In the genomic region with DNA sequence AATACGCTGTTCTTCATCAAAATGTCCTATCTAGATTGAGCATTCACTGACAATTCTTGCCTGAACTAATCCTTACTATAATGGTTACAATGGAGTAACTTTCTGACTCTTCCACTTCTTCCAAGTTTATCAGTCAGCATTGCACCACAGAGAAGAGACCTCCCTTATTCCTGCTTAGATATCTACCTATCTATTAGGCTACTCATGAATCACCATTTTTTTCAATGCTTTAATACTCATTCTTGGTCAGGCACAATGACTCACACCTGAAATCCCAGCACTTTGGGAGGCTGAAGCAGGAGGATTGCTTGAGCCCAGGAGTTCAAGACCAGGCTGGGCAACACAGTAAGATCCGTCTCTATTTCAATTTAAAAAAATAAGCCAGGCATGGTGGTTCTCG, we compare ENCODE assay signal across 18 cellular contexts. TPM values are rescaled to one million over a fixed set of nuclear protein-coding genes. Genes with fewer than 3 reads are reported as not detected.
DNase-seq lines count a peak whose midpoint lies in the region; TF ChIP-seq lines count a peak whose summit lies in the region.
"Had no signal": no experiment of that assay in that cellular context is flagged by ENCODE, and none has a peak within 500 bp of the region (broad histone marks: within the 10 kb centered on the region; RNA-seq: fewer than 3 reads in every experiment).

No MANE protein-coding gene starts in this region.

- no peaks in the 10 kb centered on the region for H3K9me3 ChIP-seq in esophagus squamous epithelium
- H3K9me3 ChIP-seq in stomach = no peaks in the 10 kb centered on the region
- no peaks in the 10 kb centered on the region for H3K9me3 ChIP-seq in H9 (ENCODE audit: control insufficient read depth, low read depth, low read length)
- H3K9me3 ChIP-seq: vagina had no signal

- no peak overlapping the region for H4K91ac ChIP-seq in H9 (ENCODE audit: insufficient read length, low read depth, low read length)

- H3K27ac ChIP-seq in esophagus squamous epithelium (peak overlapping the region in 3 of 4 donors; percentile 74 to 87 (median 86)), stomach (peak overlapping the region in 4 of 5 donors; percentile 1 to 83 (median 74)), H9 (ENCODE audit: insufficient read length, low read depth, low read length) (no peak overlapping the region)
- H3K27ac ChIP-seq: HL-60, KMS-11 had no signal

- no peak overlapping the region for H2BK20ac ChIP-seq in H9 (ENCODE audit: low read depth, low read length, poor library complexity, severe bottlenecking)

- no peak overlapping the region for H2BK120ac ChIP-seq in H9 (ENCODE audit: low read depth, low read length, poor library complexity, severe bottlenecking)

- intact Hi-C loops in activated CD4-positive, alpha-beta memory T cell treated with anti-CD3 and anti-CD28 coated beads for 36 hours (cut with micrococcal nuclease) = loop anchor here (5.0 kb wide), 1 partner anchor 114 kb away; no protein-coding TSS in a partner anchor
- intact Hi-C loops in esophagus squamous epithelium (cut with DNase I) = no loop called here
- intact Hi-C loops in stomach (cut with DNase I; ENCODE audit: low total_unique reads) = no loop called here

- TF ChIP-seq CTCF in esophagus squamous epithelium (IDR thresholded peaks at IDR 0.05) = no peak
- TF ChIP-seq CTCF in stomach (IDR thresholded peaks at IDR 0.05) = no peak
- TF ChIP-seq CTCF in H9 (conservative IDR thresholded peaks at IDR 0.05) = no peak

- peaks cover 6% of the 10 kb centered on the region for H3K36me3 Mint-ChIP-seq in activated naive CD4-positive, alpha-beta T cell treated with anti-CD3 and anti-CD28 coated beads, Interleukin-2, amount 50 U/mL, for 24 hours
- peaks cover 3% of the 10 kb centered on the region for H3K36me3 Mint-ChIP-seq in activated CD4-positive, alpha-beta memory T cell treated with anti-CD3 and anti-CD28 coated beads for 36 hours
- no peaks in the 10 kb centered on the region for H3K36me3 Mint-ChIP-seq in H9 (ENCODE audit: insufficient read depth in 1 of 3, low read depth in 3 of 3)

- no peak overlapping the region for H2BK15ac ChIP-seq in H9 (ENCODE audit: low read depth, low read length)

- POLR2A ChIA-PET in activated CD4-positive, alpha-beta memory T cell treated with anti-CD3 and anti-CD28 coated beads for 36 hours (lab: Charles Lee) = no interaction called here

- peak overlapping the region; percentile 38 for H3K27ac Mint-ChIP-seq in activated naive CD4-positive, alpha-beta T cell treated with anti-CD3 and anti-CD28 coated beads, Interleukin-2, amount 50 U/mL, for 24 hours
- H3K27ac Mint-ChIP-seq in activated CD4-positive, alpha-beta memory T cell treated with anti-CD3 and anti-CD28 coated beads for 36 hours = peak overlapping the region; percentile 2
- no peak overlapping the region for H3K27ac Mint-ChIP-seq in H9

- no peaks in the 10 kb centered on the region for H3K9me3 Mint-ChIP-seq in activated naive CD4-positive, alpha-beta T cell treated with anti-CD3 and anti-CD28 coated beads, Interleukin-2, amount 50 U/mL, for 24 hours
- no peaks in the 10 kb centered on the region for H3K9me3 Mint-ChIP-seq in activated CD4-positive, alpha-beta memory T cell treated with anti-CD3 and anti-CD28 coated beads for 36 hours
- no peaks in the 10 kb centered on the region for H3K9me3 Mint-ChIP-seq in H9

- H2BK5ac ChIP-seq in H9 (ENCODE audit: insufficient read length, low read length) = no peak overlapping the region

- H3K4me1 ChIP-seq in esophagus squamous epithelium (peaks cover 0 to 15% (median 14%) of the 10 kb centered on the region in 3 donors), stomach (peaks cover 11 to 30% (median 18%) of the 10 kb centered on the region in 4 donors), H9 (ENCODE audit: insufficient read depth, low read length) (no peaks in the 10 kb centered on the region)

- H3K4me2 ChIP-seq in H9 (ENCODE audit: insufficient read depth, insufficient read length, low read length) = no peak overlapping the region
- H3K4me2 ChIP-seq: KMS-11 had no signal

- H3K23ac ChIP-seq in H9 (ENCODE audit: insufficient read length, low read depth, low read length) = no peak overlapping the region

- H3K4ac ChIP-seq in H9 (ENCODE audit: low read depth, low read length) = no peak overlapping the region

- H3K79me1 ChIP-seq in H9 (ENCODE audit: insufficient read depth, low read depth, low read length, poor library complexity, severe bottlenecking) = no peaks in the 10 kb centered on the region

- no peaks in the 10 kb centered on the region for H3K27me3 Mint-ChIP-seq in activated naive CD4-positive, alpha-beta T cell treated with anti-CD3 and anti-CD28 coated beads, Interleukin-2, amount 50 U/mL, for 24 hours
- no peaks in the 10 kb centered on the region for H3K27me3 Mint-ChIP-seq in activated CD4-positive, alpha-beta memory T cell treated with anti-CD3 and anti-CD28 coated beads for 36 hours
- H3K27me3 Mint-ChIP-seq in H9 (ENCODE audit: low read depth) = no peaks in the 10 kb centered on the region

- no peak overlapping the region for H3K14ac ChIP-seq in H9 (ENCODE audit: insufficient read depth, low read length)

- no peak overlapping the region for H4K5ac ChIP-seq in H9 (ENCODE audit: insufficient read length, low read depth, low read length)

- CTCF ChIA-PET in activated CD4-positive, alpha-beta memory T cell treated with anti-CD3 and anti-CD28 coated beads for 36 hours (lab: Charles Lee) = no interaction called here

- H2AFZ ChIP-seq in H9 (ENCODE audit: low read length) = no peak overlapping the region

- no peaks in the 10 kb centered on the region for H4K20me1 ChIP-seq in H9 (ENCODE audit: control insufficient read depth, insufficient read depth, insufficient read length)

- H3K4me3 ChIP-seq in esophagus squamous epithelium = no peak overlapping the region
- no peak overlapping the region for H3K4me3 ChIP-seq in stomach
- H3K4me3 ChIP-seq: vagina had no signal

- no peak overlapping the region for H3T11ph ChIP-seq in H9 (ENCODE audit: low read length)

- no peak overlapping the region for H3K18ac ChIP-seq in H9 (ENCODE audit: insufficient read length, low read depth, low read length)

- peaks cover 65% of the 10 kb centered on the region for H3K4me1 Mint-ChIP-seq in activated naive CD4-positive, alpha-beta T cell treated with anti-CD3 and anti-CD28 coated beads, Interleukin-2, amount 50 U/mL, for 24 hours
- peaks cover 61% of the 10 kb centered on the region for H3K4me1 Mint-ChIP-seq in activated CD4-positive, alpha-beta memory T cell treated with anti-CD3 and anti-CD28 coated beads for 36 hours (ENCODE audit: low read depth)
- H3K4me1 Mint-ChIP-seq in H9 = no peaks in the 10 kb centered on the region

- no peak overlapping the region for H4K8ac ChIP-seq in H9 (replicated peaks; ENCODE audit: insufficient read length, low read depth, low read length)

- H3K27me3 ChIP-seq in esophagus squamous epithelium (no peaks in the 10 kb centered on the region), stomach (no peaks in the 10 kb centered on the region), H9 (ENCODE audit: insufficient read depth, low read length) (no peaks in the 10 kb centered on the region)
- H3K27me3 ChIP-seq: vagina had no signal

- TF ChIP-seq POLR2A in esophagus squamous epithelium (IDR thresholded peaks at IDR 0.05) (no peak), stomach (IDR thresholded peaks at IDR 0.05) (no peak)

- H3K9ac ChIP-seq in H9 (ENCODE audit: extremely low read depth, insufficient read length, low read length) = no peak overlapping the region
- H3K9ac ChIP-seq: KMS-11 had no signal

- WGBS in esophagus squamous epithelium, 2 donors = 89 to 91% methylated on average over 3 of the region's 3 CpGs
- 89 to 98% (median 97%) methylated on average over 3 of the region's 3 CpGs for WGBS in stomach, 5 donors
- WGBS in H9 (ENCODE audit: extremely low coverage, insufficient read length, low lambda C conversion rate) = no CpG with 5 or more reads among the region's 3 CpGs

- no peak for DNase-seq in activated naive CD4-positive, alpha-beta T cell treated with Interleukin-2 at 50 U/mL for 16 hours
- no peak for DNase-seq in activated CD4-positive, alpha-beta memory T cell treated with anti-CD3 and anti-CD28 coated beads for 36 hours
- DNase-seq in esophagus squamous epithelium (lab: John Stamatoyannopoulos, UW) (no peak), stomach (no peak), H9 (no peak), NCI-H1105 (lab: John Stamatoyannopoulos, UW) (no peak)
- no peak for DNase-seq in NK-92 treated with Interleukin-12 subunit alpha and Interleukin-12 subunit beta, amount 100 ng/mL, for 24 hours (lab: John Stamatoyannopoulos, UW)
- DNase-seq: activated CD4-positive, alpha-beta T cell treated with anti-CD3 and anti-CD28 coated beads for 48 hours; aorta; COR-L47; NCI-H1105 treated with DMSO at 0.1 percent for 48 hours; NCI-H2171 treated with DMSO at 0.1 percent for 48 hours; SHP77; T-helper 9 cell had no signal

- H3K36me3 ChIP-seq in esophagus squamous epithelium (no peaks in the 10 kb centered on the region), stomach (no peaks in the 10 kb centered on the region)
- H3K36me3 ChIP-seq: vagina had no signal

- no peak overlapping the region for H2AK5ac ChIP-seq in H9 (ENCODE audit: insufficient read length, low read length)

- H3K4me3 Mint-ChIP-seq in activated naive CD4-positive, alpha-beta T cell treated with anti-CD3 and anti-CD28 coated beads, Interleukin-2, amount 50 U/mL, for 24 hours = no peak overlapping the region
- no peak overlapping the region for H3K4me3 Mint-ChIP-seq in activated CD4-positive, alpha-beta memory T cell treated with anti-CD3 and anti-CD28 coated beads for 36 hours
- H3K4me3 Mint-ChIP-seq in H9 = no peak overlapping the region

- no peaks in the 10 kb centered on the region for H3K79me2 ChIP-seq in H9 (ENCODE audit: insufficient read depth, low read length)

- no peak overlapping the region for H2BK12ac ChIP-seq in H9 (ENCODE audit: insufficient read length, low read depth, low read length)

- H3K23me2 ChIP-seq in H9 (ENCODE audit: insufficient read length, low read depth, low read length, poor library complexity, severe bottlenecking) = no peaks in the 10 kb centered on the region

- H3K56ac ChIP-seq in H9 (ENCODE audit: insufficient read length, low read depth, low read length) = no peak overlapping the region

- no peak for TF ChIP-seq EP300 in stomach (IDR thresholded peaks at IDR 0.05)

RNA-seq across cellular contexts. Expression of gene RPS6KA5, which starts 39.3 kb away (rescaled TPM):
- 10 to 100 TPM; 18.8 to 19.3 TPM for total RNA-seq in activated CD4-positive, alpha-beta memory T cell treated with anti-CD3 and anti-CD28 coated beads for 36 hours
- 10 to 100 TPM in 1 of 4 donors, 1 to 10 TPM in 3; 3.1 to 10.5 (median 8.1) TPM for total RNA-seq in esophagus squamous epithelium
- 10 to 100 TPM in 4 of 5 donors, 1 to 10 TPM in 1; 6.4 to 25.0 (median 16.5) TPM for total RNA-seq in stomach
- polyA plus RNA-seq in stomach = 1 to 10 TPM; 1.6 to 3.8 (median 1.9) TPM
- 3.7 and 3.8 TPM in 2 replicates for total RNA-seq in H9 (2021)

Comparison
In these comparisons a context has a peak if more than half of its experiments do, and no peak if none do; other contexts are left out.
1. H3K27ac Mint-ChIP-seq: peak in activated naive CD4-positive, alpha-beta T cell treated with anti-CD3 and anti-CD28 coated beads, Interleukin-2, amount 50 U/mL, for 24 hours (single experiment) and activated CD4-positive, alpha-beta memory T cell treated with anti-CD3 and anti-CD28 coated beads for 36 hours (single experiment); none in H9 (0 of 3).